ENCODE assay signal across 20 cellular contexts in the genomic region with DNA sequence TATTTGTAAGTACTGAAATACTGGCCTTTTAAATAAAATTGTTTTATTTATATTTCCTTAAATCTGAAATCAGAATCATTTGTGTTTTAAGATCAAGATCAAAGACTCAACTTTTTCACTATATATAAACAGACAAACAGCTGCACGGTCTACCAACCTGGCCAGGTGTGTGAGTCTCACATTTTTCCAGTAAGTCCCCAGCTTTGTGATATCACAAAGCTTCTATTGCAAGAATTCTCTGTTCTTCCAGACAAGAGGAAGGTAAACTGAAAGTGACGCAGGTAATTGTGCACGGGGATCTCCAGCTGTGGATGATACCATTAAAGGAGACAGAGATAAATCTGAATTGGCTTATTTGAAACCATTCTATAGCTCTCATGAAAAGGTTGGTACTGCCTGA. TPM values are rescaled to one million over a fixed set of nuclear protein-coding genes. Genes with fewer than 3 reads are reported as not detected.
A peak's percentile ranks its signal among the peaks of the same experiment; 100 is the strongest.
DNase-seq lines count a peak whose midpoint lies in the region; ATAC-seq and TF ChIP-seq lines count a peak whose summit lies in the region.
"Had no signal": no experiment of that assay in that cellular context is flagged by ENCODE, and none has a peak within 500 bp of the region (broad histone marks: within the 10 kb centered on the region; RNA-seq: fewer than 3 reads in every experiment).

No MANE protein-coding gene starts in this region.

- CTCF ChIA-PET in activated CD4-positive, alpha-beta memory T cell treated with anti-CD3 and anti-CD28 coated beads, Interleukin-2, amount 10 ng/mL, durations not matched to agents 7 days and 5 days (lab: Charles Lee), result interaction anchor here (1.2 to 2.7 kb wide), 2 partner anchors 9 to 20 kb away, joined by 4 to 15 read pairs; no protein-coding TSS in a partner anchor

- no peak for TF ChIP-seq CTCF in Loucy (conservative IDR thresholded peaks at IDR 0.05; ENCODE audit: low read length)
- no peak for TF ChIP-seq CTCF in glutamatergic neuron (IDR thresholded peaks at IDR 0.05; ENCODE audit: partially characterized antibody, unreplicated experiment)

- H3K4me1 Mint-ChIP-seq in glutamatergic neuron (ENCODE audit: low read depth, unreplicated experiment), result peaks cover 8% of the 10 kb centered on the region
- H3K4me1 Mint-ChIP-seq in activated CD4-positive, alpha-beta memory T cell treated with anti-CD3 and anti-CD28 coated beads, Interleukin-2, amount 10 ng/mL, durations not matched to agents 7 days and 5 days, result peaks cover 3% of the 10 kb centered on the region

- in situ Hi-C loops in ACHN (cut with HindIII; ENCODE audit: low pct_ligation_motif_present, low pct_unique_long_range_greater_than_20kb, low sequenced_read_pairs), result no loop called here

- H3K27ac Mint-ChIP-seq in glutamatergic neuron (ENCODE audit: unreplicated experiment), result peak overlapping the region; percentile 36
- no peak overlapping the region for H3K27ac Mint-ChIP-seq in activated CD4-positive, alpha-beta memory T cell treated with anti-CD3 and anti-CD28 coated beads, Interleukin-2, amount 10 ng/mL, durations not matched to agents 7 days and 5 days
- H3K27ac Mint-ChIP-seq: CD4-positive, alpha-beta T cell had no signal

- H3K36me3 Mint-ChIP-seq in glutamatergic neuron (ENCODE audit: unreplicated experiment), result no peaks in the 10 kb centered on the region
- H3K36me3 Mint-ChIP-seq in activated CD4-positive, alpha-beta memory T cell treated with anti-CD3 and anti-CD28 coated beads, Interleukin-2, amount 10 ng/mL, durations not matched to agents 7 days and 5 days (ENCODE audit: low read depth), result no peaks in the 10 kb centered on the region

- ATAC-seq in GM18498 (IDR thresholded peaks at IDR 0.05; ENCODE audit: unreplicated experiment), result no peak
- ATAC-seq: HepG2 had no signal

- no peaks in the 10 kb centered on the region for H3K36me3 ChIP-seq in Loucy (ENCODE audit: insufficient read depth, low read length)
- no peaks in the 10 kb centered on the region for H3K36me3 ChIP-seq in thymus (ENCODE audit: control insufficient read depth, insufficient read depth)
- H3K36me3 ChIP-seq: HAP-1 had no signal

- H2AFZ ChIP-seq in Loucy (ENCODE audit: low read length), result no peak overlapping the region
- H2AFZ ChIP-seq: GM23248 had no signal

- H3K9me2 ChIP-seq in Loucy (replicated peaks; ENCODE audit: low read depth, low read length), result no peaks in the 10 kb centered on the region

- H3K27me3 ChIP-seq in Loucy (ENCODE audit: insufficient read depth, low read length, poor library complexity, severe bottlenecking) (no peaks in the 10 kb centered on the region), thymus (ENCODE audit: control insufficient read depth, insufficient read depth) (no peaks in the 10 kb centered on the region)

- peak overlapping the region; percentile 51 for H3K4me2 ChIP-seq in Loucy (ENCODE audit: low read depth, low read length, poor library complexity, severe bottlenecking)

- DNase-seq in NCI-H69 (lab: John Stamatoyannopoulos, UW) (peak; percentile 26), glutamatergic neuron (no peak), ACHN (no peak)
- DNase-seq in activated CD4-positive, alpha-beta memory T cell treated with anti-CD3 and anti-CD28 coated beads, Interleukin-2, amount 10 ng/mL, durations not matched to agents 7 days and 5 days, result no peak
- DNase-seq: Caco-2; CD4-positive, alpha-beta T cell; NCI-H1436 treated with DMSO at 0.1 percent for 48 hours; NCI-H2081 treated with DMSO at 0.1 percent for 48 hours; NCI-H774; Right ventricle myocardium superior had no signal

- no peaks in the 10 kb centered on the region for H3K79me2 ChIP-seq in Loucy (ENCODE audit: insufficient read depth, low read length)

- no peaks in the 10 kb centered on the region for H4K20me1 ChIP-seq in Loucy (ENCODE audit: insufficient read depth, low read length, poor library complexity, severe bottlenecking)

- 76% methylated on average over 3 of the region's 3 CpGs for WGBS in thymus

- POLR2A ChIA-PET in activated CD4-positive, alpha-beta memory T cell treated with anti-CD3 and anti-CD28 coated beads, Interleukin-2, amount 10 ng/mL, durations not matched to agents 7 days and 5 days (lab: Charles Lee), result no interaction called here

- no peak overlapping the region for H3K9ac ChIP-seq in Loucy (ENCODE audit: low read depth, low read length, poor library complexity, severe bottlenecking)
- H3K9ac ChIP-seq: GM23248 had no signal

- H3K4me1 ChIP-seq in Loucy (ENCODE audit: insufficient read depth, low read length, poor library complexity, severe bottlenecking), result peaks cover 31% of the 10 kb centered on the region
- no peaks in the 10 kb centered on the region for H3K4me1 ChIP-seq in thymus (ENCODE audit: control insufficient read depth, insufficient read depth, low read length)
- H3K4me1 ChIP-seq: Caco-2, HAP-1 had no signal

- peaks cover 3% of the 10 kb centered on the region for H3K9me3 Mint-ChIP-seq in glutamatergic neuron (ENCODE audit: unreplicated experiment)
- H3K9me3 Mint-ChIP-seq in activated CD4-positive, alpha-beta memory T cell treated with anti-CD3 and anti-CD28 coated beads, Interleukin-2, amount 10 ng/mL, durations not matched to agents 7 days and 5 days, result no peaks in the 10 kb centered on the region
- H3K9me3 Mint-ChIP-seq: CD4-positive, alpha-beta T cell had no signal

- H3K27ac ChIP-seq in thymus (ENCODE audit: low read depth), result peak overlapping the region; percentile 46
- H3K27ac ChIP-seq: GM23248, HL-60 had no signal

- H3K27me3 Mint-ChIP-seq in glutamatergic neuron (ENCODE audit: unreplicated experiment), result peaks cover 5% of the 10 kb centered on the region
- H3K27me3 Mint-ChIP-seq in activated CD4-positive, alpha-beta memory T cell treated with anti-CD3 and anti-CD28 coated beads, Interleukin-2, amount 10 ng/mL, durations not matched to agents 7 days and 5 days, result peaks cover 7% of the 10 kb centered on the region

- H3F3A ChIP-seq in Loucy (ENCODE audit: low read depth), result peaks cover 10% of the 10 kb centered on the region

- no peak overlapping the region for H3K4me3 ChIP-seq in Loucy (ENCODE audit: low read length, poor library complexity, severe bottlenecking)
- no peak overlapping the region for H3K4me3 ChIP-seq in thymus (ENCODE audit: low read length)
- H3K4me3 ChIP-seq: GM23248, HAP-1, K562 had no signal

- no peaks in the 10 kb centered on the region for H3K9me3 ChIP-seq in Loucy (ENCODE audit: insufficient read depth, low read depth, low read length)
- H3K9me3 ChIP-seq in thymus (ENCODE audit: control insufficient read depth), result no peaks in the 10 kb centered on the region
- H3K9me3 ChIP-seq: Caco-2, HAP-1 had no signal

- no peak overlapping the region for H3K4me3 Mint-ChIP-seq in glutamatergic neuron (ENCODE audit: unreplicated experiment)
- H3K4me3 Mint-ChIP-seq in activated CD4-positive, alpha-beta memory T cell treated with anti-CD3 and anti-CD28 coated beads, Interleukin-2, amount 10 ng/mL, durations not matched to agents 7 days and 5 days, result no peak overlapping the region
- H3K4me3 Mint-ChIP-seq: CD4-positive, alpha-beta T cell had no signal

RNA-seq across cellular contexts. Expression of a gene that starts 41.2 kb away (rescaled TPM):
- total RNA-seq in glutamatergic neuron (ENCODE audit: unreplicated experiment), result not detected
- 2.8 TPM for polyA plus RNA-seq in thymus
- total RNA-seq in activated CD4-positive, alpha-beta memory T cell treated with anti-CD3 and anti-CD28 coated beads, Interleukin-2, amount 10 ng/mL, durations not matched to agents 7 days and 5 days, result 1 to 10 TPM; 2.8 TPM
- total RNA-seq: G401, GM23248, HT-29, K562 had no signal
- polyA plus RNA-seq: GM23248, K562 had no signal
